Comparison of ENCODE assay signal across 19 cellular contexts in the genomic region with DNA sequence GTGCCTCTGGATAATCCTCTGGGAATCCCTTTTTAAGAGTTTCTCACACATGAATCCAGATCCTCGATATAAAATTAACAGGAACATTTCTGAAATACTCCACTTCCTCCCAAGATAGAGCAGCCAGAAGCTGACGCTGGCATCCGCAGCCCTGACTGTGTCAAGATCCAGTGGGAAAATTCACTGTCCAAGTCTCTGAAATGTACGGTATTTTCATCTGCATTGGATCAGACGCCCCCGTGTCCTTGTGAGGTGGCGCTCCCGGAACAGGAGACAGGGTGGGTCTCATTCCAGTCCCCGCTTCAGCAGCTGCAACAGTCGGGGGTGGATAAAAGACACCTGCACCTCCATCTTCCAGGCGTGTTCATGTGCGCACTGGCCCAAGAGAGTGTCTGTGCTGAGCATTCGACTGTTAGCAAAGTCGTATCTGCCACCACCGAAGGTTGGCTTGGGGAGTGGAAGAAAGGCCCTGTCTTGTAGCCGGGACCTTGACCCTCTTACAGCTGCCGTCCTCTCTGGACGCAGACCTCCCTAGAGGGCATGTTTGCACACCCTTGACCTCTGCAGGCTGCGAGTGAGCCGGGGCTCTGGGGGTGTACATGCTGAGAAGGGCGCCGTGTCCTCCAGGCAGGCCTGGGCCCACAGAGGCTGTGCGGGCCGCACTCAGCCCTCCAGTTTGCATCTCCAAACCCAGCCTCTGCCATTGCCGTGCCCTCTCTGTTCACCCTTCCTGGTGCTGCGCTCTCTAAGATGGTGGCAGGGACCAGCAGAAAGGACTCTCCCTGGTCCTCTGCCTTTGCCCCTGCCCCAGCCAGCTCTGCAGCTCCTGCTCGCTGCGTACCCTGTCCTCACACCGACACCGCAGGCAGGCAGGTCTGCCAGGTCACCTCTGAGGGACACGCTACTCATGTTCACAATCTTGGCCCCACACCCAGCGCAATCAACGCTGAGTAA.
A peak's percentile ranks its signal among the peaks of the same experiment; 100 is the strongest.
DNase-seq lines count a peak whose midpoint lies in the region; ATAC-seq and TF ChIP-seq lines count a peak whose summit lies in the region.
"Had no signal": no experiment of that assay in that cellular context is flagged by ENCODE, and none has a peak within 500 bp of the region (broad histone marks: within the 10 kb centered on the region; RNA-seq: fewer than 3 reads in every experiment).

No MANE protein-coding gene starts in this region.

- ATAC-seq in heart left ventricle (peak in 3 of 4 donors; percentile 42 to 67 (median 57)), upper lobe of right lung (no peak), GM19395 (IDR thresholded peaks at IDR 0.05; ENCODE audit: unreplicated experiment) (no peak)
- ATAC-seq: activated naive CD8-positive, alpha-beta T cell treated with anti-CD3 and anti-CD28 coated beads, Interleukin-2, amount 50 U/mL, for 24 hours; GM12878 had no signal

- 72 to 82% (median 75%) methylated on average over 26 to 33 of the region's 33 CpGs for WGBS in heart left ventricle, 4 donors

- H3K27me3 Mint-ChIP-seq in activated naive CD4-positive, alpha-beta T cell treated with anti-CD3 and anti-CD28 coated beads, Interleukin-2, amount 50 U/mL, for 24 hours: no peaks in the 10 kb centered on the region
- H3K27me3 Mint-ChIP-seq in activated T-helper 2 cell treated with anti-CD3 and anti-CD28 coated beads, Interferon-gamma antibody, Interleukin-2, Interleukin-4, amounts not matched to agents 10 μg/mL and 5 μg/mL and 100 μg/mL, durations not matched to agents 14 hours and 24 hours and 36 hours (ENCODE audit: low read depth): no peaks in the 10 kb centered on the region
- H3K27me3 Mint-ChIP-seq: activated naive CD8-positive, alpha-beta T cell treated with anti-CD3 and anti-CD28 coated beads, Interleukin-2, amount 50 U/mL, for 24 hours; CD4-positive, alpha-beta memory T cell had no signal

- no peaks in the 10 kb centered on the region for H3K27me3 ChIP-seq in heart left ventricle
- no peaks in the 10 kb centered on the region for H3K27me3 ChIP-seq in osteoblast (ENCODE audit: insufficient read depth, low read length)
- no peaks in the 10 kb centered on the region for H3K27me3 ChIP-seq in upper lobe of right lung

- TF ChIP-seq POLR2A in heart left ventricle (IDR thresholded peaks at IDR 0.05): no peak

- DNase-seq in activated naive CD4-positive, alpha-beta T cell (lab: John Stamatoyannopoulos, UW): no peak
- DNase-seq in heart left ventricle: peak in 3 of 5 donors; percentile 35 to 56 (median 38)
- DNase-seq in osteoblast (ENCODE audit: insufficient read length, low spot score, missing footprints): peak; percentile 69
- peak; percentile 54 for DNase-seq in upper lobe of right lung
- DNase-seq in activated T-helper 2 cell treated with anti-CD3 and anti-CD28 coated beads, Interferon-gamma antibody, Interleukin-2, Interleukin-4, amounts not matched to agents 10 μg/mL and 5 μg/mL and 100 μg/mL, durations not matched to agents 14 hours and 24 hours and 36 hours (ENCODE audit: low spot score): no peak
- DNase-seq in islet precursor cell: no peak
- DNase-seq: 8988T; activated naive CD8-positive, alpha-beta T cell treated with anti-CD3 and anti-CD28 coated beads, Interleukin-2, amount 50 U/mL, for 24 hours; CD4-positive, alpha-beta memory T cell; EL; erythroblast; HCEC 1CT; lower lobe of right lung; NCI-H2107; NCI-H82; stimulated activated CD4-positive, alpha-beta T cell treated with anti-CD3 and anti-CD28 coated beads, Interleukin-12 subunit alpha, Interleukin-12 subunit beta, amount 100 ng/mL, for 4 hours had no signal

- H3K4me3 ChIP-seq in heart left ventricle (no peak overlapping the region), osteoblast (ENCODE audit: insufficient read depth, low read length) (no peak overlapping the region), upper lobe of right lung (no peak overlapping the region)
- H3K4me3 ChIP-seq: GM12878, lower lobe of right lung had no signal

- H3K36me3 ChIP-seq in heart left ventricle (peaks cover 0 to 36% (median 28%) of the 10 kb centered on the region in 9 donors), osteoblast (ENCODE audit: insufficient read depth, low read length) (peaks cover 2% of the 10 kb centered on the region), upper lobe of right lung (peaks cover 25% of the 10 kb centered on the region)

- H3K4me1 ChIP-seq in heart left ventricle (peaks cover 0 to 24% (median 5%) of the 10 kb centered on the region in 12 donors), osteoblast (ENCODE audit: insufficient read depth, low read length) (no peaks in the 10 kb centered on the region), upper lobe of right lung (no peaks in the 10 kb centered on the region)
- H3K4me1 ChIP-seq: lower lobe of right lung had no signal

- no peaks in the 10 kb centered on the region for H3K4me1 Mint-ChIP-seq in activated naive CD4-positive, alpha-beta T cell treated with anti-CD3 and anti-CD28 coated beads, Interleukin-2, amount 50 U/mL, for 24 hours
- no peaks in the 10 kb centered on the region for H3K4me1 Mint-ChIP-seq in activated T-helper 2 cell treated with anti-CD3 and anti-CD28 coated beads, Interferon-gamma antibody, Interleukin-2, Interleukin-4, amounts not matched to agents 10 μg/mL and 5 μg/mL and 100 μg/mL, durations not matched to agents 14 hours and 24 hours and 36 hours (ENCODE audit: low read depth)
- H3K4me1 Mint-ChIP-seq: activated naive CD8-positive, alpha-beta T cell treated with anti-CD3 and anti-CD28 coated beads, Interleukin-2, amount 50 U/mL, for 24 hours; CD4-positive, alpha-beta memory T cell had no signal

- no peak overlapping the region for H3K4me3 Mint-ChIP-seq in activated naive CD4-positive, alpha-beta T cell treated with anti-CD3 and anti-CD28 coated beads, Interleukin-2, amount 50 U/mL, for 24 hours
- no peak overlapping the region for H3K4me3 Mint-ChIP-seq in activated T-helper 2 cell treated with anti-CD3 and anti-CD28 coated beads, Interferon-gamma antibody, Interleukin-2, Interleukin-4, amounts not matched to agents 10 μg/mL and 5 μg/mL and 100 μg/mL, durations not matched to agents 14 hours and 24 hours and 36 hours (ENCODE audit: low read depth)
- H3K4me3 Mint-ChIP-seq: activated naive CD8-positive, alpha-beta T cell treated with anti-CD3 and anti-CD28 coated beads, Interleukin-2, amount 50 U/mL, for 24 hours; CD4-positive, alpha-beta memory T cell had no signal

- TF ChIP-seq CTCF in heart left ventricle (IDR thresholded peaks at IDR 0.05) (no peak), osteoblast (IDR thresholded peaks at IDR 0.05; ENCODE audit: extremely low read depth, low read depth, low read length) (no peak), upper lobe of right lung (IDR thresholded peaks at IDR 0.05) (no peak)

- no peak overlapping the region for H3K4me2 ChIP-seq in osteoblast (ENCODE audit: insufficient read depth, low read length)

- H3K27ac ChIP-seq in heart left ventricle (peak overlapping the region in 4 of 12 donors; percentile 27 to 38 (median 30)), osteoblast (ENCODE audit: low read depth, low read length) (no peak overlapping the region), upper lobe of right lung (no peak overlapping the region)
- H3K27ac ChIP-seq: lower lobe of right lung had no signal

- no peaks in the 10 kb centered on the region for H3K9me3 ChIP-seq in heart left ventricle
- H3K9me3 ChIP-seq in osteoblast (ENCODE audit: low read depth, low read length): no peaks in the 10 kb centered on the region
- H3K9me3 ChIP-seq in upper lobe of right lung: no peaks in the 10 kb centered on the region
- H3K9me3 ChIP-seq: lower lobe of right lung had no signal

- intact Hi-C loops in heart left ventricle (cut with DNase I) (no loop called here), upper lobe of right lung (cut with DNase I) (no loop called here)
- intact Hi-C loops in activated T-helper 2 cell treated with anti-CD3 and anti-CD28 coated beads, Interferon-gamma antibody, Interleukin-2, Interleukin-4, amounts not matched to agents 10 μg/mL and 5 μg/mL and 100 μg/mL, durations not matched to agents 14 hours and 24 hours and 36 hours (cut with micrococcal nuclease): no loop called here

- H3K27ac Mint-ChIP-seq in activated naive CD4-positive, alpha-beta T cell treated with anti-CD3 and anti-CD28 coated beads, Interleukin-2, amount 50 U/mL, for 24 hours: peak overlapping the region; percentile 55
- no peak overlapping the region for H3K27ac Mint-ChIP-seq in activated T-helper 2 cell treated with anti-CD3 and anti-CD28 coated beads, Interferon-gamma antibody, Interleukin-2, Interleukin-4, amounts not matched to agents 10 μg/mL and 5 μg/mL and 100 μg/mL, durations not matched to agents 14 hours and 24 hours and 36 hours
- H3K27ac Mint-ChIP-seq: activated naive CD8-positive, alpha-beta T cell treated with anti-CD3 and anti-CD28 coated beads, Interleukin-2, amount 50 U/mL, for 24 hours; CD4-positive, alpha-beta memory T cell had no signal

- H3K9me3 Mint-ChIP-seq in activated naive CD4-positive, alpha-beta T cell treated with anti-CD3 and anti-CD28 coated beads, Interleukin-2, amount 50 U/mL, for 24 hours: no peaks in the 10 kb centered on the region
- H3K9me3 Mint-ChIP-seq in activated T-helper 2 cell treated with anti-CD3 and anti-CD28 coated beads, Interferon-gamma antibody, Interleukin-2, Interleukin-4, amounts not matched to agents 10 μg/mL and 5 μg/mL and 100 μg/mL, durations not matched to agents 14 hours and 24 hours and 36 hours: no peaks in the 10 kb centered on the region
- H3K9me3 Mint-ChIP-seq: activated naive CD8-positive, alpha-beta T cell treated with anti-CD3 and anti-CD28 coated beads, Interleukin-2, amount 50 U/mL, for 24 hours; CD4-positive, alpha-beta memory T cell had no signal

- no peaks in the 10 kb centered on the region for H4K20me1 ChIP-seq in osteoblast (ENCODE audit: insufficient read depth, low read length)

- no peak overlapping the region for H2AFZ ChIP-seq in osteoblast (ENCODE audit: low read length)

- peaks cover 4% of the 10 kb centered on the region for H3K36me3 Mint-ChIP-seq in activated naive CD4-positive, alpha-beta T cell treated with anti-CD3 and anti-CD28 coated beads, Interleukin-2, amount 50 U/mL, for 24 hours
- H3K36me3 Mint-ChIP-seq in activated T-helper 2 cell treated with anti-CD3 and anti-CD28 coated beads, Interferon-gamma antibody, Interleukin-2, Interleukin-4, amounts not matched to agents 10 μg/mL and 5 μg/mL and 100 μg/mL, durations not matched to agents 14 hours and 24 hours and 36 hours (ENCODE audit: low read depth): peaks cover 38% of the 10 kb centered on the region

- H3K79me2 ChIP-seq in osteoblast (ENCODE audit: insufficient read depth, low read length): no peaks in the 10 kb centered on the region

Comparison
In these comparisons a context has a peak if more than half of its experiments do, and no peak if none do; other contexts are left out.
1. DNase-seq: peak in heart left ventricle (3 of 5), osteoblast (single experiment) and upper lobe of right lung (single experiment); none in activated naive CD4-positive, alpha-beta T cell (0 of 4), activated T-helper 2 cell treated with anti-CD3 and anti-CD28 coated beads, Interferon-gamma antibody, Interleukin-2, Interleukin-4, amounts not matched to agents 10 μg/mL and 5 μg/mL and 100 μg/mL, durations not matched to agents 14 hours and 24 hours and 36 hours (single experiment) and islet precursor cell (single experiment).
2. ATAC-seq: peak in heart left ventricle (3 of 4); none in upper lobe of right lung (single experiment) and GM19395 (single experiment).